ENCODE assay signal across 26 cellular contexts in the genomic region with DNA sequence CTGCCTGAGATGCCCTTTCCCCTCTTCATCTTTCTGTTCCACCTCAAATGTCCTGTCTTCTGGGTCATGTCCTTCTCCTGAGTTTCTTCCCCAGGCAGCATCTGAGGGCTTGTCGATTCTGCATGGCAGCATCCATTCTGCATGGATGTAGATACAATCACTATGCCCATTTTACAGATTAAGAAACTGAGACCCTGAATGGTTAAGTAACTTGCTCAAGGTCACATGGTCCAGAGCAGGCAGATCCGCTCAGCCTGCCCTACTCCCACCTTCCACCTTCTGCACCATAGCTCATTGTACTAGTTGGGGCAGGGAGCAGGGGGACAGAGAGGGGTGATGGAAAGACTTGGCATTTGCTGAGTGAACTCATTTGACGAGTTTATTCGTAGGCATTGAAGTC.
"Had no signal": no experiment of that assay in that cellular context is flagged by ENCODE, and none has a peak within 500 bp of the region (broad histone marks: within the 10 kb centered on the region; RNA-seq: fewer than 3 reads in every experiment).

No MANE protein-coding gene starts in this region.

- ATAC-seq: activated CD4-positive, alpha-beta T cell treated with anti-CD3 and anti-CD28 coated beads for 36 hours; activated T-cell treated with anti-CD3 and anti-CD28 coated beads, Interleukin-2, amount 50 U/mL, for 72 hours; body of pancreas had no signal

- H3K27me3 ChIP-seq: body of pancreas had no signal

- H3K4me3 ChIP-seq: body of pancreas, coronary artery, dorsolateral prefrontal cortex had no signal

- DNase-seq: activated CD4-positive, alpha-beta memory T cell treated with anti-CD3 and anti-CD28 coated beads, Interleukin-2, amount 10 ng/mL, durations not matched to agents 7 days and 5 days; activated CD4-positive, alpha-beta T cell treated with anti-CD3 and anti-CD28 coated beads for 36 hours; activated CD4-positive, alpha-beta T cell treated with anti-CD3 and anti-CD28 coated beads, Interleukin-2, amount 10 ng/mL, durations not matched to agents 7 days and 5 days; activated CD4-positive, alpha-beta T cell treated with anti-CD3 and anti-CD28 coated beads, Interleukin-2, amount 50 U/mL, for 4 hours; activated CD4-positive, CD25-positive, alpha-beta regulatory T cell; activated CD4-positive, CD25-positive, alpha-beta regulatory T cell treated with anti-CD3 and anti-CD28 coated beads, Interleukin-2, amount 50 U/mL, for 72 hours; activated CD8-positive, alpha-beta memory T cell treated with anti-CD3 and anti-CD28 coated beads, Interleukin-2, amount 50 U/mL, for 48 hours; activated effector memory CD4-positive, alpha-beta T cell treated with Interleukin-2 at 50 U/mL for 16 hours; activated gamma-delta T cell treated with Interleukin-2 at 50 U/mL for 16 hours; activated naive CD4-positive, alpha-beta T cell treated with anti-CD3 and anti-CD28 coated beads, Interleukin-2, amount 50 U/mL, for 16 hours; activated naive CD4-positive, alpha-beta T cell treated with Interleukin-2 at 50 U/mL for 16 hours; activated T-cell treated with anti-CD3 and anti-CD28 coated beads for 4 hours; activated T-cell treated with anti-CD3 and anti-CD28 coated beads, Interleukin-2, amount 50 U/mL, for 24 hours; activated T-cell treated with anti-CD3 and anti-CD28 coated beads, Interleukin-2, amount 50 U/mL, for 72 hours; amniotic stem cell; anterior cingulate cortex; caudate nucleus; effector memory CD4-positive, alpha-beta T cell; endodermal cell; foreskin fibroblast; head of caudate nucleus; T-helper 2 cell had no signal

- H3K27ac ChIP-seq: body of pancreas, coronary artery, dorsolateral prefrontal cortex had no signal

- H3K9me3 ChIP-seq: body of pancreas had no signal

- FAIRE-seq: frontal cortex had no signal
